In genomic region chr6:110784610-110784979, GRCh38 we compare ENCODE assay signal across 16 cellular contexts. TPM values are rescaled to one million over a fixed set of nuclear protein-coding genes. Genes with fewer than 3 reads are reported as not detected.
DNase-seq lines count a peak whose midpoint lies in the region; ATAC-seq lines count a peak whose summit lies in the region.
"Had no signal": no experiment of that assay in that cellular context is flagged by ENCODE, and none has a peak within 500 bp of the region (broad histone marks: within the 10 kb centered on the region; RNA-seq: fewer than 3 reads in every experiment).

No MANE protein-coding gene starts in this region.

- POLR2A ChIA-PET in activated CD4-positive, alpha-beta T cell treated with anti-CD3 and anti-CD28 coated beads for 36 hours (lab: Charles Lee), result no interaction called here
- POLR2A ChIA-PET in activated CD4-positive, alpha-beta T cell treated with anti-CD3 and anti-CD28 coated beads, Interleukin-2, amount 10 ng/mL, durations not matched to agents 7 days and 5 days (lab: Charles Lee), result no interaction called here

- no peaks in the 10 kb centered on the region for H3K27me3 Mint-ChIP-seq in activated CD4-positive, alpha-beta T cell treated with anti-CD3 and anti-CD28 coated beads for 36 hours
- H3K27me3 Mint-ChIP-seq in activated CD4-positive, alpha-beta T cell treated with anti-CD3 and anti-CD28 coated beads, Interleukin-2, amount 10 ng/mL, durations not matched to agents 7 days and 5 days, result no peaks in the 10 kb centered on the region
- no peaks in the 10 kb centered on the region for H3K27me3 Mint-ChIP-seq in natural killer cell treated with Interleukin-12 subunit alpha and Interleukin-12 subunit beta and Interleukin-15 and Interleukin-18, amount 100 ng/mL, for 72 hours
- H3K27me3 Mint-ChIP-seq: memory B cell had no signal

- CTCF ChIA-PET in activated CD4-positive, alpha-beta T cell treated with anti-CD3 and anti-CD28 coated beads for 36 hours (lab: Charles Lee), result interaction anchor here (1.3 kb wide), 1 partner anchor 11 kb away, joined by 3 read pairs; no protein-coding TSS in a partner anchor
- CTCF ChIA-PET in activated CD4-positive, alpha-beta T cell treated with anti-CD3 and anti-CD28 coated beads, Interleukin-2, amount 10 ng/mL, durations not matched to agents 7 days and 5 days (lab: Charles Lee), result no interaction called here

- intact Hi-C loops in activated CD4-positive, alpha-beta T cell treated with anti-CD3 and anti-CD28 coated beads for 36 hours (cut with DNase I, micrococcal nuclease), result loop anchor here in 1 of 2 experiments (1.0 kb wide), 1 partner anchor 30 kb away; no protein-coding TSS in a partner anchor
- intact Hi-C loops in posterior vena cava (cut with DNase I), result no loop called here

- peak; percentile 55 for ATAC-seq in activated CD4-positive, alpha-beta T cell treated with anti-CD3 and anti-CD28 coated beads for 36 hours
- peak; percentile 20 for ATAC-seq in GM21717 (IDR thresholded peaks at IDR 0.05; ENCODE audit: unreplicated experiment)
- ATAC-seq in HG03439 (IDR thresholded peaks at IDR 0.05; ENCODE audit: unreplicated experiment), result peak; percentile 17
- ATAC-seq in natural killer cell treated with Interleukin-12 subunit alpha and Interleukin-12 subunit beta and Interleukin-15 and Interleukin-18, amount 100 ng/mL, for 72 hours, result peak in 1 of 2 donors; percentile 18

- H3K27ac Mint-ChIP-seq in activated CD4-positive, alpha-beta T cell treated with anti-CD3 and anti-CD28 coated beads for 36 hours, result no peak overlapping the region
- no peak overlapping the region for H3K27ac Mint-ChIP-seq in activated CD4-positive, alpha-beta T cell treated with anti-CD3 and anti-CD28 coated beads, Interleukin-2, amount 10 ng/mL, durations not matched to agents 7 days and 5 days
- H3K27ac Mint-ChIP-seq in natural killer cell treated with Interleukin-12 subunit alpha and Interleukin-12 subunit beta and Interleukin-15 and Interleukin-18, amount 100 ng/mL, for 72 hours, result peak overlapping the region in 1 of 2 donors; percentile 62
- H3K27ac Mint-ChIP-seq: memory B cell had no signal

- peaks cover 39% of the 10 kb centered on the region for H3K4me1 Mint-ChIP-seq in activated CD4-positive, alpha-beta T cell treated with anti-CD3 and anti-CD28 coated beads for 36 hours
- H3K4me1 Mint-ChIP-seq in activated CD4-positive, alpha-beta T cell treated with anti-CD3 and anti-CD28 coated beads, Interleukin-2, amount 10 ng/mL, durations not matched to agents 7 days and 5 days, result peaks cover 27% of the 10 kb centered on the region
- peaks cover 42 to 47% of the 10 kb centered on the region in 2 donors for H3K4me1 Mint-ChIP-seq in natural killer cell treated with Interleukin-12 subunit alpha and Interleukin-12 subunit beta and Interleukin-15 and Interleukin-18, amount 100 ng/mL, for 72 hours (ENCODE audit: low read depth in 2 of 2)

- H3K36me3 Mint-ChIP-seq in activated CD4-positive, alpha-beta T cell treated with anti-CD3 and anti-CD28 coated beads for 36 hours (ENCODE audit: low read depth), result peaks cover 7% of the 10 kb centered on the region
- peaks cover 17% of the 10 kb centered on the region for H3K36me3 Mint-ChIP-seq in activated CD4-positive, alpha-beta T cell treated with anti-CD3 and anti-CD28 coated beads, Interleukin-2, amount 10 ng/mL, durations not matched to agents 7 days and 5 days (ENCODE audit: low read depth)
- H3K36me3 Mint-ChIP-seq in natural killer cell treated with Interleukin-12 subunit alpha and Interleukin-12 subunit beta and Interleukin-15 and Interleukin-18, amount 100 ng/mL, for 72 hours, result peaks cover 8% of the 10 kb centered on the region

- H3K4me3 Mint-ChIP-seq in activated CD4-positive, alpha-beta T cell treated with anti-CD3 and anti-CD28 coated beads for 36 hours, result no peak overlapping the region
- no peak overlapping the region for H3K4me3 Mint-ChIP-seq in activated CD4-positive, alpha-beta T cell treated with anti-CD3 and anti-CD28 coated beads, Interleukin-2, amount 10 ng/mL, durations not matched to agents 7 days and 5 days
- peak overlapping the region; percentile 68 for H3K4me3 Mint-ChIP-seq in natural killer cell treated with Interleukin-12 subunit alpha and Interleukin-12 subunit beta and Interleukin-15 and Interleukin-18, amount 100 ng/mL, for 72 hours
- H3K4me3 Mint-ChIP-seq: memory B cell; T-helper 2 cell treated with Interferon-gamma antibody and Interleukin-4, amounts not matched to agents 5 μg/mL and 100 μg/mL, for 36 hours had no signal

- peaks cover 9% of the 10 kb centered on the region for H3K9me3 Mint-ChIP-seq in activated CD4-positive, alpha-beta T cell treated with anti-CD3 and anti-CD28 coated beads for 36 hours (ENCODE audit: low read depth)
- peaks cover 11% of the 10 kb centered on the region for H3K9me3 Mint-ChIP-seq in activated CD4-positive, alpha-beta T cell treated with anti-CD3 and anti-CD28 coated beads, Interleukin-2, amount 10 ng/mL, durations not matched to agents 7 days and 5 days
- H3K9me3 Mint-ChIP-seq in natural killer cell treated with Interleukin-12 subunit alpha and Interleukin-12 subunit beta and Interleukin-15 and Interleukin-18, amount 100 ng/mL, for 72 hours, result no peaks in the 10 kb centered on the region
- H3K9me3 Mint-ChIP-seq: memory B cell had no signal

- DNase-seq in activated CD4-positive, alpha-beta T cell treated with anti-CD3 and anti-CD28 coated beads for 36 hours, result no peak
- DNase-seq in activated CD4-positive, alpha-beta T cell treated with anti-CD3 and anti-CD28 coated beads, Interleukin-2, amount 10 ng/mL, durations not matched to agents 7 days and 5 days, result no peak
- DNase-seq in natural killer cell treated with Interleukin-12 subunit alpha and Interleukin-12 subunit beta and Interleukin-15 and Interleukin-18, amount 100 ng/mL, for 72 hours (ENCODE audit: low spot score), result no peak
- DNase-seq in posterior vena cava (ENCODE audit: low spot score) (no peak), inferior parietal cortex (ENCODE audit: extremely low spot score) (no peak)
- DNase-seq in stimulated activated CD4-positive, alpha-beta T cell treated with anti-CD3 and anti-CD28 coated beads, Interleukin-2, amount 100 ng/mL, for 48 hours, result no peak
- DNase-seq: C1 segment of cervical spinal cord; effector memory CD4-positive, alpha-beta T cell; GDM1; NCI-H1436 treated with DMSO at 0.1 percent for 48 hours; NCI-H446; SIG-M5 had no signal

RNA-seq across cellular contexts. Expression of gene CDK19, which starts 30.7 kb away (rescaled TPM):
- 10 to 100 TPM; 14.7 to 15.7 TPM for total RNA-seq in activated CD4-positive, alpha-beta T cell treated with anti-CD3 and anti-CD28 coated beads for 36 hours
- total RNA-seq in activated CD4-positive, alpha-beta T cell treated with anti-CD3 and anti-CD28 coated beads, Interleukin-2, amount 10 ng/mL, durations not matched to agents 7 days and 5 days, result 10 to 100 TPM; 26.5 to 27.3 TPM
- total RNA-seq in natural killer cell treated with Interleukin-12 subunit alpha and Interleukin-12 subunit beta and Interleukin-15 and Interleukin-18, amount 100 ng/mL, for 72 hours, result 10 to 100 TPM; 15.0 to 22.4 TPM
- total RNA-seq in posterior vena cava, result 10 to 100 TPM; 12.0 to 12.7 TPM
